ENCODE assay signal across 19 cellular contexts in the genomic region with DNA sequence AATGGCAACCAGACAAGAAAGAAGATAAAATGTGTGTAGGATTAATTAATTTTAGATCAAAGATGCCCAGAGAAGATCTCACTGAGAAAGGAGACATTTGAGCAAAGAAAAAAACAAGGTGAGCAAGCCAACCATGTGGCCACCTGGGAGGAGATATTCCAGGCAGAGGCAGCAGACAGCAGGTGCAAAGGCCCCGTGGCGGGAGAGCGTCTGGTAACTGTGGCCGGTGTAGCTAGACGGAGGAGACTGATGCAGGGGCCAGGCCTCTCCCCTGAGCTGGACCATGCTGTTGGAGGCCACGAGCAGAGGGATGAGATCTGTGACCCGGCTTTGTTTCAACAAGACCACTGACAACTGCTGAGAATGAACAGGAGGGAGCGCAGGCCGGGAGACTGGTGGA.
"Had no signal": no experiment of that assay in that cellular context is flagged by ENCODE, and none has a peak within 500 bp of the region (broad histone marks: within the 10 kb centered on the region; RNA-seq: fewer than 3 reads in every experiment).

No MANE protein-coding gene starts in this region.

- ATAC-seq: effector memory CD8-positive, alpha-beta T cell; left lobe of liver; natural killer cell; stimulated activated effector memory CD8-positive, alpha-beta T cell treated with anti-CD3 and anti-CD28 coated beads, Interleukin-12 subunit alpha, Interleukin-12 subunit beta, amount 100 ng/mL, for 72 hours had no signal

- H3K27ac Mint-ChIP-seq: memory B cell; natural killer cell; neural progenitor cell; stimulated activated effector memory CD8-positive, alpha-beta T cell treated with anti-CD3 and anti-CD28 coated beads, Interleukin-12 subunit alpha, Interleukin-12 subunit beta, amount 100 ng/mL, for 72 hours had no signal

- H3K9me3 Mint-ChIP-seq: effector memory CD8-positive, alpha-beta T cell; memory B cell; natural killer cell; neural progenitor cell; stimulated activated effector memory CD8-positive, alpha-beta T cell treated with anti-CD3 and anti-CD28 coated beads, Interleukin-12 subunit alpha, Interleukin-12 subunit beta, amount 100 ng/mL, for 72 hours had no signal

- H3K27me3 ChIP-seq: neural progenitor cell, right atrium auricular region, sigmoid colon, stomach, tibial artery, upper lobe of left lung had no signal

- H3K9ac ChIP-seq: neural progenitor cell had no signal

- H3K4me3 Mint-ChIP-seq: effector memory CD8-positive, alpha-beta T cell; memory B cell; natural killer cell; neural progenitor cell; stimulated activated effector memory CD8-positive, alpha-beta T cell treated with anti-CD3 and anti-CD28 coated beads, Interleukin-12 subunit alpha, Interleukin-12 subunit beta, amount 100 ng/mL, for 72 hours had no signal

- H3K4me1 Mint-ChIP-seq: memory B cell had no signal

- H3K36me3 Mint-ChIP-seq: memory B cell; stimulated activated effector memory CD8-positive, alpha-beta T cell treated with anti-CD3 and anti-CD28 coated beads, Interleukin-12 subunit alpha, Interleukin-12 subunit beta, amount 100 ng/mL, for 72 hours had no signal

- H3K4me1 ChIP-seq: sigmoid colon, tibial artery had no signal

- H3K9me3 ChIP-seq: prostate gland, right atrium auricular region, sigmoid colon, stomach, tibial artery, upper lobe of left lung had no signal

- DNase-seq: cortex of kidney; effector memory CD8-positive, alpha-beta T cell; head of caudate nucleus; natural killer cell; nucleus accumbens; sigmoid colon; stimulated activated CD4-positive, alpha-beta T cell treated with anti-CD3 and anti-CD28 coated beads, Interleukin-2, amount 100 ng/mL, for 24 hours; stimulated activated CD4-positive, alpha-beta T cell treated with anti-CD3 and anti-CD28 coated beads, Interleukin-4, amount 100 ng/mL, for 24 hours; stimulated activated naive CD4-positive, alpha-beta T cell treated with Interleukin-2 at 50 U/mL for 16 hours; stomach; tibial artery; upper lobe of left lung had no signal

- H3K27ac ChIP-seq: neural progenitor cell, right atrium auricular region, sigmoid colon, stomach, tibial artery, upper lobe of left lung had no signal

- H3K4me3 ChIP-seq: lung, neural progenitor cell, prostate gland, right atrium auricular region, sigmoid colon, stomach, tibial artery, upper lobe of left lung had no signal

- H3K36me3 ChIP-seq: neural progenitor cell, prostate gland, right atrium auricular region, sigmoid colon, stomach, tibial artery, upper lobe of left lung had no signal
